Comparison of ENCODE assay signal across 1 cellular context in genomic region chr17:4635823-4636375, GRCh38.
A peak's percentile ranks its signal among the peaks of the same experiment; 100 is the strongest.
TF ChIP-seq lines count a peak whose summit lies in the region.

No MANE protein-coding gene starts in this region.

TF ChIP-seq in GM12878, 131 proteins besides CTCF, POLR2A, EP300 and RAD21 (continued from another document):
- TF ChIP-seq SUPT20H (IDR thresholded peaks at IDR 0.05; ENCODE audit: borderline replicate concordance, control insufficient read depth, low read depth, low read length) (no peak), STAT3 (IDR thresholded peaks at IDR 0.05; ENCODE audit: low read depth, low read length) (no peak), CUX1 (IDR thresholded peaks at IDR 0.05; ENCODE audit: insufficient replicate concordance, low read depth, low read length) (no peak), CEBPB (IDR thresholded peaks at IDR 0.05; ENCODE audit: borderline replicate concordance in 1 of 2, low read depth in 2 of 2, low read length in 2 of 2) (no peak), ZBED1 (IDR thresholded peaks at IDR 0.05; ENCODE audit: borderline replicate concordance) (no peak), MTA2 (IDR thresholded peaks at IDR 0.05; ENCODE audit: low read depth) (0 out of 2 replicates have a peak, but pooled peaks have one; percentile 22), ZZZ3 (IDR thresholded peaks at IDR 0.05; ENCODE audit: control insufficient read depth, insufficient read length, low read depth) (no peak), ZNF622 (IDR thresholded peaks at IDR 0.05) (no peak)
